ENCODE assay signal across 1 cellular context in the genomic region with DNA sequence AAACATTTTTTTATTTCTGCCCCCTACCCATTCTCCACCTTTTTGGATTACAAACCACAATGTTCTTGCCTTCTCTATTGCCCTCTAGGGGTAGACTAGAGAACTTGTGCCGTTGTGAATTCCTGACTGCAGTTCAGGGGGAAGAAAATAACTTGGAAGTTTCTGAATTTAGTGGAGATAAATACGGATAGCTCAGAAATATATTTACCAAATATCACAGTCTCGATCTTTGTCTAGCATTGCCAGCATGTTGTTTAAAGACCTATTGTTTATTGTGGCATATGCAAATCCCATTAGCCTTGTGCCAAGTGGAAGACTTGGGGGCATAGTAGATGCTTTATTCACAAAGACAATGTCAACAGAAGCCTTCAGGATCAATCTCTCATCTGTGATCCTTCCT.
TF ChIP-seq lines count a peak whose summit lies in the region.

No MANE protein-coding gene starts in this region.

TF ChIP-seq in liver, 16 proteins besides CTCF, POLR2A, EP300 and RAD21 (continued from another document):
- TF ChIP-seq, protein P1, sequence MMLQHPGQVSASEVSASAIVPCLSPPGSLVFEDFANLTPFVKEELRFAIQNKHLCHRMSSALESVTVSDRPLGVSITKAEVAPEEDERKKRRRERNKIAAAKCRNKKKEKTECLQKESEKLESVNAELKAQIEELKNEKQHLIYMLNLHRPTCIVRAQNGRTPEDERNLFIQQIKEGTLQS (IDR thresholded peaks at IDR 0.05): no peak
